Comparison of ENCODE assay signal across 16 cellular contexts in genomic region chr9:11374961-11375360, GRCh38.
DNase-seq lines count a peak whose midpoint lies in the region; ATAC-seq and TF ChIP-seq lines count a peak whose summit lies in the region.
"Had no signal": no experiment of that assay in that cellular context is flagged by ENCODE, and none has a peak within 500 bp of the region (broad histone marks: within the 10 kb centered on the region; RNA-seq: fewer than 3 reads in every experiment).

No MANE protein-coding gene starts in this region.

- no peaks in the 10 kb centered on the region for H3K36me3 ChIP-seq in endodermal cell (ENCODE audit: control insufficient read depth, insufficient read depth, low read length)
- no peaks in the 10 kb centered on the region for H3K36me3 ChIP-seq in mesendoderm (ENCODE audit: control insufficient read depth, insufficient read depth, low read length)
- H3K36me3 ChIP-seq: BE2C had no signal

- H2BK20ac ChIP-seq in H9 (ENCODE audit: low read depth, low read length, poor library complexity, severe bottlenecking) = no peak overlapping the region

- H3K36me3 Mint-ChIP-seq in H9 (ENCODE audit: insufficient read depth in 1 of 3, low read depth in 3 of 3) (no peaks in the 10 kb centered on the region), endodermal cell (ENCODE audit: low read depth) (no peaks in the 10 kb centered on the region), mesothelial cell of epicardium (no peaks in the 10 kb centered on the region)
- H3K36me3 Mint-ChIP-seq: CD4-positive, CD25-positive, alpha-beta regulatory T cell had no signal

- no peak overlapping the region for H3K27ac ChIP-seq in H9 (ENCODE audit: insufficient read length, low read depth, low read length)
- H3K27ac ChIP-seq in endodermal cell (ENCODE audit: low read depth, low read length) = peak overlapping the region; percentile 17
- no peak overlapping the region for H3K27ac ChIP-seq in mesendoderm (ENCODE audit: low read depth, low read length)

- H3K9ac ChIP-seq in H9 (ENCODE audit: extremely low read depth, insufficient read length, low read length) (no peak overlapping the region), endodermal cell (ENCODE audit: extremely low read depth, low read length, poor library complexity, severe bottlenecking) (no peak overlapping the region), mesendoderm (ENCODE audit: low read length) (no peak overlapping the region)

- H3K14ac ChIP-seq in H9 (ENCODE audit: insufficient read depth, low read length) = no peak overlapping the region

- DNase-seq in H9 (no peak), endodermal cell (no peak), mesendoderm (peak; percentile 21), mesothelial cell of epicardium (ENCODE audit: low spot score in 2 of 2, unreplicated experiment in 2 of 2) (no peak), G401 (ENCODE audit: low spot score) (no peak)
- DNase-seq: BE2C; C1 segment of cervical spinal cord; CD4-positive, CD25-positive, alpha-beta regulatory T cell; CD8-positive, alpha-beta memory T cell; COR-L47; DMS 273 treated with DMSO at 0.1 percent for 48 hours; DMS53; DND-41; EL; KG1 had no signal

- in situ Hi-C loops in G401 (cut with HindIII; ENCODE audit: low sequenced_read_pairs) = no loop called here

- H2BK5ac ChIP-seq in H9 (ENCODE audit: insufficient read length, low read length) (no peak overlapping the region), mesendoderm (ENCODE audit: low read length) (no peak overlapping the region)

- H3K23ac ChIP-seq in H9 (ENCODE audit: insufficient read length, low read depth, low read length) (no peak overlapping the region), mesendoderm (ENCODE audit: low read length) (no peak overlapping the region)

- H3K4ac ChIP-seq in H9 (ENCODE audit: low read depth, low read length) (no peak overlapping the region), mesendoderm (ENCODE audit: low read depth, low read length) (no peak overlapping the region)

- H3K4me3 ChIP-seq in endodermal cell (ENCODE audit: low read length) (no peak overlapping the region), mesendoderm (ENCODE audit: low read length) (no peak overlapping the region)

- H3K18ac ChIP-seq in H9 (ENCODE audit: insufficient read length, low read depth, low read length) = no peak overlapping the region
- no peak overlapping the region for H3K18ac ChIP-seq in mesendoderm (ENCODE audit: low read length)

- H2BK15ac ChIP-seq in H9 (ENCODE audit: low read depth, low read length) (no peak overlapping the region), mesendoderm (replicated peaks; ENCODE audit: low read depth) (no peak overlapping the region)

- H3K79me2 ChIP-seq in H9 (ENCODE audit: insufficient read depth, low read length) (no peaks in the 10 kb centered on the region), mesendoderm (ENCODE audit: control insufficient read depth, insufficient read depth, low read length) (no peaks in the 10 kb centered on the region)

- H3K4me1 Mint-ChIP-seq in H9 = peaks cover 5% of the 10 kb centered on the region in 2 experiments
- no peaks in the 10 kb centered on the region for H3K4me1 Mint-ChIP-seq in endodermal cell
- no peaks in the 10 kb centered on the region for H3K4me1 Mint-ChIP-seq in mesothelial cell of epicardium
- H3K4me1 Mint-ChIP-seq: CD4-positive, CD25-positive, alpha-beta regulatory T cell; CD8-positive, alpha-beta memory T cell had no signal

- H3K79me1 ChIP-seq in H9 (ENCODE audit: insufficient read depth, low read depth, low read length, poor library complexity, severe bottlenecking) (no peaks in the 10 kb centered on the region), mesendoderm (ENCODE audit: low read length) (no peaks in the 10 kb centered on the region)

- H3K27me3 Mint-ChIP-seq in H9 (ENCODE audit: low read depth) (no peaks in the 10 kb centered on the region), endodermal cell (ENCODE audit: insufficient read depth) (no peaks in the 10 kb centered on the region), mesothelial cell of epicardium (ENCODE audit: low read depth) (no peaks in the 10 kb centered on the region)
- H3K27me3 Mint-ChIP-seq: CD4-positive, CD25-positive, alpha-beta regulatory T cell; CD8-positive, alpha-beta memory T cell had no signal

- H4K8ac ChIP-seq in H9 (replicated peaks; ENCODE audit: insufficient read length, low read depth, low read length) (no peak overlapping the region), mesendoderm (ENCODE audit: low read depth, low read length) (no peak overlapping the region)

- H3K56ac ChIP-seq in H9 (ENCODE audit: insufficient read length, low read depth, low read length) (no peak overlapping the region), mesendoderm (ENCODE audit: low read length) (no peak overlapping the region)

- no peak overlapping the region for H3K4me3 Mint-ChIP-seq in H9
- H3K4me3 Mint-ChIP-seq in endodermal cell = no peak overlapping the region
- H3K4me3 Mint-ChIP-seq in mesothelial cell of epicardium = no peak overlapping the region
- H3K4me3 Mint-ChIP-seq: CD4-positive, CD25-positive, alpha-beta regulatory T cell; CD8-positive, alpha-beta memory T cell had no signal

- H3K9me3 Mint-ChIP-seq in H9 = no peaks in the 10 kb centered on the region
- no peaks in the 10 kb centered on the region for H3K9me3 Mint-ChIP-seq in endodermal cell
- H3K9me3 Mint-ChIP-seq in mesothelial cell of epicardium = no peaks in the 10 kb centered on the region

- H3K27ac Mint-ChIP-seq in H9 (peak overlapping the region in 2 of 3 experiments; percentile 75 to 87; a peak in 4 of 7 replicates), endodermal cell (no peak overlapping the region), mesothelial cell of epicardium (no peak overlapping the region)
- H3K27ac Mint-ChIP-seq: CD4-positive, CD25-positive, alpha-beta regulatory T cell; CD8-positive, alpha-beta memory T cell had no signal

- H2AK5ac ChIP-seq in H9 (ENCODE audit: insufficient read length, low read length) (no peak overlapping the region), mesendoderm (ENCODE audit: low read length) (no peak overlapping the region)

- H2BK120ac ChIP-seq in H9 (ENCODE audit: low read depth, low read length, poor library complexity, severe bottlenecking) (no peak overlapping the region), mesendoderm (ENCODE audit: low read depth, low read length) (no peak overlapping the region)

- H3K4me2 ChIP-seq in H9 (ENCODE audit: insufficient read depth, insufficient read length, low read length) = no peak overlapping the region
- no peak overlapping the region for H3K4me2 ChIP-seq in mesendoderm (ENCODE audit: low read length)

- H3K23me2 ChIP-seq in H9 (ENCODE audit: insufficient read length, low read depth, low read length, poor library complexity, severe bottlenecking) = no peaks in the 10 kb centered on the region

- H2BK12ac ChIP-seq in H9 (ENCODE audit: insufficient read length, low read depth, low read length) = no peak overlapping the region

- WGBS in H9 (ENCODE audit: extremely low coverage, insufficient read length, low lambda C conversion rate) = no CpG with 5 or more reads among the region's 7 CpGs
- WGBS in endodermal cell (ENCODE audit: insufficient coverage in 1 of 2, insufficient read length in 1 of 2), 2 experiments = 71% methylated on average over 6 to 7 of the region's 7 CpGs
- no CpG with 5 or more reads among the region's 7 CpGs for WGBS in mesendoderm (ENCODE audit: extremely low coverage, insufficient coverage, low lambda C conversion rate)

- H4K5ac ChIP-seq in H9 (ENCODE audit: insufficient read length, low read depth, low read length) (no peak overlapping the region), mesendoderm (ENCODE audit: low read length) (no peak overlapping the region)

- TF ChIP-seq CTCF in H9 (conservative IDR thresholded peaks at IDR 0.05) (no peak), endodermal cell (conservative IDR thresholded peaks at IDR 0.05) (no peak), mesothelial cell of epicardium (IDR thresholded peaks at IDR 0.05; ENCODE audit: unreplicated experiment) (no peak)

- H4K20me1 ChIP-seq in H9 (ENCODE audit: control insufficient read depth, insufficient read depth, insufficient read length) = no peaks in the 10 kb centered on the region

- H3K4me1 ChIP-seq in H9 (ENCODE audit: insufficient read depth, low read length) = peaks cover 3% of the 10 kb centered on the region; the same call in 1 of the 2 replicates
- no peaks in the 10 kb centered on the region for H3K4me1 ChIP-seq in endodermal cell (ENCODE audit: control insufficient read depth, insufficient read depth, low read length)
- H3K4me1 ChIP-seq in mesendoderm (ENCODE audit: control insufficient read depth, low read depth, low read length) = no peaks in the 10 kb centered on the region
- H3K4me1 ChIP-seq: BE2C had no signal

- no peak overlapping the region for H4K91ac ChIP-seq in H9 (ENCODE audit: insufficient read length, low read depth, low read length)

- H3K9me3 ChIP-seq in H9 (ENCODE audit: control insufficient read depth, low read depth, low read length) (no peaks in the 10 kb centered on the region), endodermal cell (ENCODE audit: control insufficient read depth, low read length) (no peaks in the 10 kb centered on the region)
- H3K9me3 ChIP-seq: BE2C had no signal

- H3K27me3 ChIP-seq in H9 (ENCODE audit: insufficient read depth, low read length) = no peaks in the 10 kb centered on the region
- H3K27me3 ChIP-seq in endodermal cell (ENCODE audit: control insufficient read depth, insufficient read depth, low read length, poor library complexity, severe bottlenecking) = no peaks in the 10 kb centered on the region
- H3K27me3 ChIP-seq in mesendoderm (ENCODE audit: insufficient read depth, low read length, poor library complexity) = no peaks in the 10 kb centered on the region
- H3K27me3 ChIP-seq: BE2C had no signal

- no peak for ATAC-seq in HG02642 (IDR thresholded peaks at IDR 0.05; ENCODE audit: poor library complexity, unreplicated experiment)

- no peak overlapping the region for H3T11ph ChIP-seq in H9 (ENCODE audit: low read length)

- no peak overlapping the region for H2AFZ ChIP-seq in H9 (ENCODE audit: low read length)

Comparison
In these comparisons a context has a peak if more than half of its experiments do, and no peak if none do; other contexts are left out.
1. H3K27ac Mint-ChIP-seq: peak in H9 (2 of 3); none in endodermal cell (single experiment) and mesothelial cell of epicardium (single experiment).